Comparison of ENCODE assay signal across 24 cellular contexts in genomic region chr10:22727112-22727511, GRCh38.
"Had no signal": no experiment of that assay in that cellular context is flagged by ENCODE, and none has a peak within 500 bp of the region (broad histone marks: within the 10 kb centered on the region; RNA-seq: fewer than 3 reads in every experiment).

No MANE protein-coding gene starts in this region.

- H3K27ac ChIP-seq: left ventricle myocardium inferior, ovary, right atrium auricular region, right lobe of liver, tibial nerve, upper lobe of left lung, vagina had no signal

- FAIRE-seq: islet of Langerhans had no signal

- H3K4me1 ChIP-seq: left ventricle myocardium inferior, right atrium auricular region, right lobe of liver, vagina had no signal

- H3K36me3 ChIP-seq: left ventricle myocardium inferior, ovary, right atrium auricular region, right lobe of liver, tibial nerve, upper lobe of left lung, vagina had no signal

- H3K27me3 ChIP-seq: ovary, right atrium auricular region, right lobe of liver, tibial nerve, upper lobe of left lung, vagina had no signal

- ATAC-seq: mucosa of descending colon; naive thymus-derived CD4-positive, alpha-beta T cell; right lobe of liver; stimulated activated memory B cell treated with anti-CD40 and anti-IgM and Interleukin-4, amounts not matched to agents 10 μg/mL and 1 μg/mL and 100 μg/mL, for 72 hours; stimulated activated naive CD8-positive, alpha-beta T cell treated with anti-CD3 and anti-CD28 coated beads, Interleukin-15, amount 100 ng/mL, for 72 hours had no signal

- H3K4me3 Mint-ChIP-seq: naive thymus-derived CD4-positive, alpha-beta T cell; nephron progenitor cell; stimulated activated memory B cell treated with anti-CD40 and anti-IgM and Interleukin-4, amounts not matched to agents 10 μg/mL and 1 μg/mL and 100 μg/mL, for 72 hours; stimulated activated naive CD8-positive, alpha-beta T cell treated with anti-CD3 and anti-CD28 coated beads, Interleukin-15, amount 100 ng/mL, for 72 hours had no signal

- H3K4me3 ChIP-seq: left ventricle myocardium inferior, lung, mucosa of descending colon, ovary, right atrium auricular region, right lobe of liver, smooth muscle cell, tibial nerve, upper lobe of left lung, vagina had no signal

- DNase-seq: hippocampal formation; left ventricle myocardium inferior; midbrain; mucosa of descending colon; naive thymus-derived CD4-positive, alpha-beta T cell; nephron progenitor cell; ovary; right lobe of liver; stimulated activated CD4-positive, alpha-beta T cell treated with anti-CD3 and anti-CD28 coated beads, Interleukin-1b, Interleukin-23, amount 100 ng/mL, for 48 hours; stimulated activated CD4-positive, alpha-beta T cell treated with anti-CD3 and anti-CD28 coated beads, Interleukin-2, amount 100 ng/mL, for 48 hours; stimulated activated CD4-positive, alpha-beta T cell treated with anti-CD3 and anti-CD28 coated beads, Interleukin-4, amount 100 ng/mL, for 4 hours; stimulated activated CD8-positive, alpha-beta memory T cell treated with anti-CD3 and anti-CD28 coated beads, Interleukin-4, amount 100 ng/mL, for 48 hours; stimulated activated naive CD4-positive, alpha-beta T cell treated with Interleukin-2 at 50 U/mL for 16 hours; stimulated activated naive CD8-positive, alpha-beta T cell treated with anti-CD3 and anti-CD28 coated beads, Interleukin-15, amount 100 ng/mL, for 72 hours; substantia nigra; upper lobe of left lung had no signal

- H3K27me3 Mint-ChIP-seq: progenitor cell of endocrine pancreas; stimulated activated memory B cell treated with anti-CD40 and anti-IgM and Interleukin-4, amounts not matched to agents 10 μg/mL and 1 μg/mL and 100 μg/mL, for 72 hours; stimulated activated naive CD8-positive, alpha-beta T cell treated with anti-CD3 and anti-CD28 coated beads, Interleukin-15, amount 100 ng/mL, for 72 hours had no signal

- H3K9me3 ChIP-seq: left ventricle myocardium inferior, mucosa of descending colon, ovary, right atrium auricular region, right lobe of liver, tibial nerve, upper lobe of left lung, vagina had no signal

- H3K27ac Mint-ChIP-seq: nephron progenitor cell, progenitor cell of endocrine pancreas had no signal

- H3K36me3 Mint-ChIP-seq: stimulated activated memory B cell treated with anti-CD40 and anti-IgM and Interleukin-4, amounts not matched to agents 10 μg/mL and 1 μg/mL and 100 μg/mL, for 72 hours had no signal

- H3K4me2 ChIP-seq: smooth muscle cell had no signal

- H3K9me3 Mint-ChIP-seq: naive thymus-derived CD4-positive, alpha-beta T cell; nephron progenitor cell; stimulated activated memory B cell treated with anti-CD40 and anti-IgM and Interleukin-4, amounts not matched to agents 10 μg/mL and 1 μg/mL and 100 μg/mL, for 72 hours; stimulated activated naive CD8-positive, alpha-beta T cell treated with anti-CD3 and anti-CD28 coated beads, Interleukin-15, amount 100 ng/mL, for 72 hours had no signal
